15 cellular contexts compared by ENCODE assay signal in the genomic region with DNA sequence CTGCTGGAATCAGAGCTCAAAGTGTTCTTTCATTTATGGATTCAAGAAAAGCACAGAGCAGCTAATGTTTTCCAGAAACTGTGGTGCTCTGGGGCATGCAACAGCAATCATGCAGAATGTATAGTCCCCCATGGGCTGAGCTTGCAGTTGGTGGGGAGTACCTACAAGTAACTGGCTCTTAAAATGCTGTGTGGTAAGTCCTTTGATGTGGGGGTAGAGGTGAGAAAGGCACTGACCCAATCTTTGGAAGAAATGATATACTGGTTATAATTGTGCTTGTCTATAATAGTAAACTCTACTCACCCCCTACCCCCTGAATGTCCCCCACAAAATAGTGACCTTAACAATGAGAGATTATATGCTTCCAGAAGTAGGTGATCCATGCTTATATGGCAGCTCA. TPM values are rescaled to one million over a fixed set of nuclear protein-coding genes. Genes with fewer than 3 reads are reported as not detected.
DNase-seq lines count a peak whose midpoint lies in the region; ATAC-seq and TF ChIP-seq lines count a peak whose summit lies in the region.
"Had no signal": no experiment of that assay in that cellular context is flagged by ENCODE, and none has a peak within 500 bp of the region (broad histone marks: within the 10 kb centered on the region; RNA-seq: fewer than 3 reads in every experiment).

No MANE protein-coding gene starts in this region.

- no peak overlapping the region for H3K4me3 ChIP-seq in BLaER1
- no peak overlapping the region for H3K4me3 ChIP-seq in Panc1 (ENCODE audit: low read depth in 2 of 2, low read length in 2 of 2)
- no peak overlapping the region for H3K4me3 ChIP-seq in dorsolateral prefrontal cortex
- H3K4me3 ChIP-seq: K562 had no signal

- POLR2A ChIA-PET in Panc1 (lab: Charles Lee): no interaction called here

- H3K27ac ChIP-seq in BLaER1 (no peak overlapping the region), Panc1 (ENCODE audit: low read length) (peak overlapping the region; percentile 35; the same call in 1 of the 2 replicates), dorsolateral prefrontal cortex (no peak overlapping the region)
- H3K27ac ChIP-seq: HL-60 had no signal

- H3K4me1 ChIP-seq in BLaER1 (peaks cover 73% of the 10 kb centered on the region), Panc1 (ENCODE audit: control insufficient read depth, insufficient read depth, low read length) (peaks cover 10% of the 10 kb centered on the region)

- H3K9ac ChIP-seq in BLaER1: no peak overlapping the region

- no peak for DNase-seq in Panc1 (ENCODE audit: low read depth, low spot score)
- DNase-seq in erythroblast (lab: John Stamatoyannopoulos, UW): no peak
- no peak for DNase-seq in dorsolateral prefrontal cortex
- DNase-seq: ACHN; CD4-positive, CD25-positive, alpha-beta regulatory T cell; CD8-positive, alpha-beta memory T cell; COR-L47; DMS 273 treated with DMSO at 0.1 percent for 48 hours; DMS53; H9 had no signal

- peak overlapping the region; percentile 83 for H3K4me2 ChIP-seq in BLaER1

- in situ Hi-C loops in Panc1 (cut with HindIII; ENCODE audit: low pct_unique_long_range_greater_than_20kb, low sequenced_read_pairs): no loop called here

- TF ChIP-seq CTCF in Panc1 (IDR thresholded peaks at IDR 0.05) (no peak), dorsolateral prefrontal cortex (IDR thresholded peaks at IDR 0.05 in 54 of 56, conservative IDR thresholded peaks at IDR 0.05 in 2 of 56; ENCODE audit: low read depth in 1 of 56, partially characterized antibody in 56 of 56) (no peak)

- no peaks in the 10 kb centered on the region for H4K20me1 ChIP-seq in BLaER1

- BruUV-seq in Panc1 (replicated peaks; lab: Mats Ljungman, UMichigan): no TSS peak

- ATAC-seq in GM18868 (IDR thresholded peaks at IDR 0.05; ENCODE audit: unreplicated experiment) (peak; percentile 32), Panc1 (no peak), GM18517 (IDR thresholded peaks at IDR 0.05; ENCODE audit: unreplicated experiment) (no peak)
- ATAC-seq: K562 had no signal

- H3K9me3 ChIP-seq in BLaER1 (0 out of 2 replicates have a peak, but pooled peaks cover 5% of the 10 kb centered on the region), Panc1 (ENCODE audit: control insufficient read depth, insufficient read depth, low read depth, low read length) (no peaks in the 10 kb centered on the region)

- CTCF ChIA-PET in Panc1 (lab: Charles Lee): no interaction called here

- no peaks in the 10 kb centered on the region for H3K27me3 ChIP-seq in BLaER1
- H3K27me3 ChIP-seq in Panc1 (ENCODE audit: control insufficient read depth, insufficient read depth, low read length): no peaks in the 10 kb centered on the region
- no peaks in the 10 kb centered on the region for H3K27me3 ChIP-seq in dorsolateral prefrontal cortex

- no peak for TF ChIP-seq POLR2A in erythroblast (IDR thresholded peaks at IDR 0.05; ENCODE audit: low read length)

- intact Hi-C loops in Panc1 (cut with micrococcal nuclease; ENCODE audit: unreplicated experiment): no loop called here
- intact Hi-C loops in dorsolateral prefrontal cortex (cut with DNase I): no loop called here

- H3K36me3 ChIP-seq in BLaER1 (no peaks in the 10 kb centered on the region), Panc1 (ENCODE audit: control insufficient read depth, insufficient read depth, low read length) (no peaks in the 10 kb centered on the region)

RNA-seq across cellular contexts. Expression of a gene that starts 29.1 kb away (rescaled TPM):
- total RNA-seq in Panc1 (2021; ENCODE audit: unreplicated experiment) (1,819 TPM), dorsolateral prefrontal cortex (100 to 1,000 TPM in 29 of 120 experiments, 10 to 100 TPM in 87, 1 to 10 TPM in 4; 6.5 to 291 (median 54.5) TPM)
- polyA plus RNA-seq in Panc1 (2012; ENCODE audit: insufficient read length): 1,270 TPM
